In genomic region chr1:27379564-27380132, GRCh38 we compare ENCODE assay signal across 20 cellular contexts. TPM values are rescaled to one million over a fixed set of nuclear protein-coding genes. Genes with fewer than 3 reads are reported as not detected.
"Had no signal": no experiment of that assay in that cellular context is flagged by ENCODE, and none has a peak within 500 bp of the region (broad histone marks: within the 10 kb centered on the region; RNA-seq: fewer than 3 reads in every experiment).

No MANE protein-coding gene starts in this region.

- H3K4me3 Mint-ChIP-seq: activated naive CD8-positive, alpha-beta T cell; central memory CD8-positive, alpha-beta T cell; memory B cell; naive thymus-derived CD8-positive, alpha-beta T cell; stimulated activated naive B cell treated with anti-CD40 and anti-IgM and Interleukin-4, amounts not matched to agents 10 μg/mL and 1 μg/mL and 100 μg/mL, for 72 hours had no signal

- H3K36me3 Mint-ChIP-seq: activated naive CD8-positive, alpha-beta T cell; memory B cell; naive thymus-derived CD8-positive, alpha-beta T cell; stimulated activated naive B cell treated with anti-CD40 and anti-IgM and Interleukin-4, amounts not matched to agents 10 μg/mL and 1 μg/mL and 100 μg/mL, for 72 hours had no signal

- H3K4me1 ChIP-seq: uterus had no signal

- ATAC-seq: body of pancreas; left lung; naive thymus-derived CD8-positive, alpha-beta T cell; stimulated activated naive B cell treated with anti-CD40 and anti-IgM and Interleukin-4, amounts not matched to agents 10 μg/mL and 1 μg/mL and 100 μg/mL, for 72 hours had no signal

- H3K27me3 Mint-ChIP-seq: central memory CD8-positive, alpha-beta T cell had no signal

- H3K27ac ChIP-seq: body of pancreas, left lung, neutrophil, tibial artery, VCaP had no signal

- H3K4me1 Mint-ChIP-seq: central memory CD8-positive, alpha-beta T cell had no signal

- H3K9me3 ChIP-seq: body of pancreas, left lung, neutrophil, tibial artery, uterus had no signal

- H3K27me3 ChIP-seq: body of pancreas, uterus had no signal

- H3K9me3 Mint-ChIP-seq: central memory CD8-positive, alpha-beta T cell; memory B cell; naive thymus-derived CD8-positive, alpha-beta T cell; stimulated activated naive B cell treated with anti-CD40 and anti-IgM and Interleukin-4, amounts not matched to agents 10 μg/mL and 1 μg/mL and 100 μg/mL, for 72 hours had no signal

- H3K36me3 ChIP-seq: left lung, neutrophil, tibial artery, uterus had no signal

- H3K4me3 ChIP-seq: body of pancreas, left lung, tibial artery, uterus had no signal

- H3K27ac Mint-ChIP-seq: activated naive CD8-positive, alpha-beta T cell; memory B cell; stimulated activated naive B cell treated with anti-CD40 and anti-IgM and Interleukin-4, amounts not matched to agents 10 μg/mL and 1 μg/mL and 100 μg/mL, for 72 hours had no signal

- DNase-seq: activated CD8-positive, alpha-beta memory T cell treated with anti-CD3 and anti-CD28 coated beads for 24 hours; activated gamma-delta T cell treated with Interleukin-2 at 50 U/mL for 16 hours; amniotic stem cell; body of pancreas; cortex of kidney; effector CD8-positive, alpha-beta T cell; islet precursor cell; left lung; naive thymus-derived CD8-positive, alpha-beta T cell; retina; stimulated activated CD4-positive, alpha-beta T cell treated with anti-CD3 and anti-CD28 coated beads, Interleukin-4, amount 100 ng/mL, for 1 hour; stimulated activated naive B cell treated with anti-CD40 and anti-IgM and Interleukin-4, amounts not matched to agents 10 μg/mL and 1 μg/mL and 100 μg/mL, for 72 hours; tibial artery; uterus had no signal

RNA-seq across cellular contexts. Expression of gene CD164L2, which starts 3.5 kb away (rescaled TPM):
- total RNA-seq: naive thymus-derived CD8-positive, alpha-beta T cell; T-helper 1 cell treated with Interleukin-12 subunit alpha and Interleukin-12 subunit beta and Interleukin-4 antibody, amounts not matched to agents 30 ng/mL and 1 ng/mL, for 36 hours had no signal

RNA-seq across cellular contexts. Expression of gene FCN3, which starts 5.0 kb away (rescaled TPM):
- total RNA-seq: naive thymus-derived CD8-positive, alpha-beta T cell; T-helper 1 cell treated with Interleukin-12 subunit alpha and Interleukin-12 subunit beta and Interleukin-4 antibody, amounts not matched to agents 30 ng/mL and 1 ng/mL, for 36 hours had no signal
- polyA plus RNA-seq: naive thymus-derived CD8-positive, alpha-beta T cell had no signal

RNA-seq across cellular contexts. Expression of gene GPR3, which starts 12.8 kb away (rescaled TPM):
- total RNA-seq: body of pancreas; naive thymus-derived CD8-positive, alpha-beta T cell had no signal
